12 cellular contexts compared by ENCODE assay signal in the genomic region with DNA sequence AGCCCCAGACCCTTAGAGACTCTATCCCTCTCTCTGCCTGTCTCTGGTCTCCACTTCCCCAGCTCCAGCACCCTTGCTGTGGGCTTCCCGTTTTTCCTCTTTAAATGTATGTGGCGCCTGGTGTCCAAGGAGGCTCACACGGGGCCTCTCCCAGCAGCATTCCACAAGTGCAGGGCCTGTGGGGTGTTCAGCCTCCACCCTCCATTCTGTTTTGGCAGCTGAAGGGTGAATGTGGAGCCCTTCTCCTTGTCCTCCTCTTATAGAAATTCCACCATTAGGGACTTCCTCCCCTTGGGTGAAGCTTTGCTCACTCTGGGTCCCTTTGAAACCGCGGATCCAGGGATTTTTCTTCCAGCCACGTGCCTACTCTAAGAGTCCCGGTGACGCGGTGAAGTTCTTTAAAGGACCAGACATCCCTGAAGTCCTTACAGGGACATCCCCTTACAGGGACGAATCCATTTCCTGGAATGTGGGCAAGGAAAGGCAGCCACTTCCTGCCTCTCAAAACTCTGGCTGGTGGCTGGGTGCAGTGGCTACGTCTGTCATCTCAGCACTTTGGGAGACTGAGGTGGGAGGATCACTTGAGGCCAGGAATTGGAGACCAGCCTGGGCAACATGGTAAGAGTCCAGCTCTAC. TPM values are rescaled to one million over a fixed set of nuclear protein-coding genes. Genes with fewer than 3 reads are reported as not detected.
DNase-seq lines count a peak whose midpoint lies in the region; ATAC-seq and TF ChIP-seq lines count a peak whose summit lies in the region.
"Had no signal": no experiment of that assay in that cellular context is flagged by ENCODE, and none has a peak within 500 bp of the region (broad histone marks: within the 10 kb centered on the region; RNA-seq: fewer than 3 reads in every experiment).

No MANE protein-coding gene starts in this region.

- no peak for ATAC-seq in central memory CD8-positive, alpha-beta T cell (replicated peaks; ENCODE audit: extremely low read depth, poor library complexity, severe bottlenecking)
- no peak for ATAC-seq in naive B cell (ENCODE audit: low read depth in 2 of 2)
- ATAC-seq: SK-N-SH treated with all-trans-retinoic acid at 6 μM for 48 hours had no signal

- H3K4me3 ChIP-seq in PC-9 (no peak overlapping the region), thyroid gland (replicated peaks in 1 of 3) (no peak overlapping the region)
- H3K4me3 ChIP-seq: transverse colon had no signal

- no peak for TF ChIP-seq CTCF in PC-9 (conservative IDR thresholded peaks at IDR 0.05)
- TF ChIP-seq CTCF in thyroid gland (IDR thresholded peaks at IDR 0.05), result no peak

- no peak for TF ChIP-seq POLR2A in thyroid gland (IDR thresholded peaks at IDR 0.05)

- no peaks in the 10 kb centered on the region for H4K20me1 ChIP-seq in PC-9 (ENCODE audit: insufficient read depth)

- peak overlapping the region; percentile 80 for H3K4me3 Mint-ChIP-seq in central memory CD8-positive, alpha-beta T cell
- peak overlapping the region in 6 of 8 donors; percentile 74 to 95 (median 87) for H3K4me3 Mint-ChIP-seq in naive B cell

- H3K27me3 ChIP-seq in PC-9 (ENCODE audit: insufficient read depth, low read depth), result peaks cover 9% of the 10 kb centered on the region; the same call in 1 of the 2 replicates
- no peaks in the 10 kb centered on the region for H3K27me3 ChIP-seq in thyroid gland

- H3K27ac ChIP-seq in PC-9 (no peak overlapping the region), thyroid gland (peak overlapping the region in 1 of 3 donors; percentile 84)

- no peak overlapping the region for H3K4me2 ChIP-seq in PC-9

- no peaks in the 10 kb centered on the region for H3K9me3 Mint-ChIP-seq in central memory CD8-positive, alpha-beta T cell
- peaks cover 0 to 2% (median 0%) of the 10 kb centered on the region in 7 donors for H3K9me3 Mint-ChIP-seq in naive B cell
- H3K9me3 Mint-ChIP-seq: activated naive CD4-positive, alpha-beta T cell treated with anti-CD3 and anti-CD28 coated beads for 36 hours had no signal

- 65 to 72% methylated on average over 11 of the region's 11 CpGs for WGBS in thyroid gland, 2 donors

- POLR2A ChIA-PET in PC-9 (lab: Charles Lee; ENCODE audit: unreplicated experiment) (no interaction called here), HEK293T (lab: Yijun Ruan, JAX) (no interaction called here)

- DNase-seq in AG20443 (ENCODE audit: low spot score), result peak; percentile 42
- peak; percentile 32 for DNase-seq in Daoy (ENCODE audit: low read depth)
- DNase-seq in central memory CD8-positive, alpha-beta T cell (ENCODE audit: low spot score in 2 of 2), result no peak
- no peak for DNase-seq in naive B cell
- no peak for DNase-seq in stimulated activated CD4-positive, alpha-beta T cell treated with anti-CD3 and anti-CD28 coated beads, Interleukin-15, amount 100 ng/mL, for 24 hours
- DNase-seq in PC-9, result no peak
- no peak for DNase-seq in HEK293T (ENCODE audit: extremely low spot score)
- no peak for DNase-seq in thyroid gland
- DNase-seq: activated naive CD4-positive, alpha-beta T cell treated with anti-CD3 and anti-CD28 coated beads for 36 hours; NCI-H1092 treated with DMSO at 0.1 percent for 48 hours; transverse colon had no signal

- H3K36me3 ChIP-seq in PC-9 (ENCODE audit: low read depth) (no peaks in the 10 kb centered on the region), thyroid gland (no peaks in the 10 kb centered on the region)
- H3K36me3 ChIP-seq: transverse colon had no signal

- no peak overlapping the region for H3K27ac Mint-ChIP-seq in central memory CD8-positive, alpha-beta T cell (ENCODE audit: low read depth)
- peak overlapping the region in 3 of 6 donors; percentile 24 to 93 (median 84) for H3K27ac Mint-ChIP-seq in naive B cell
- H3K27ac Mint-ChIP-seq: activated naive CD4-positive, alpha-beta T cell treated with anti-CD3 and anti-CD28 coated beads for 36 hours had no signal

- no peaks in the 10 kb centered on the region for H3F3A ChIP-seq in PC-9 (ENCODE audit: insufficient read depth, low read depth)

- no peaks in the 10 kb centered on the region for H3K4me1 ChIP-seq in PC-9 (replicated peaks; ENCODE audit: insufficient read depth)
- H3K4me1 ChIP-seq in thyroid gland, result peaks cover 16 to 58% of the 10 kb centered on the region in 2 donors

- H3K36me3 Mint-ChIP-seq in central memory CD8-positive, alpha-beta T cell (ENCODE audit: insufficient read depth), result peaks cover 11% of the 10 kb centered on the region
- no peaks in the 10 kb centered on the region for H3K36me3 Mint-ChIP-seq in naive B cell

- H3K9me3 ChIP-seq in PC-9 (ENCODE audit: insufficient read depth, low read depth) (no peaks in the 10 kb centered on the region), thyroid gland (no peaks in the 10 kb centered on the region)
- H3K9me3 ChIP-seq: transverse colon had no signal

- H3K27me3 Mint-ChIP-seq in central memory CD8-positive, alpha-beta T cell, result peaks cover 9% of the 10 kb centered on the region
- peaks cover 13 to 43% (median 18%) of the 10 kb centered on the region in 3 donors for H3K27me3 Mint-ChIP-seq in naive B cell

- H3K79me2 ChIP-seq in PC-9 (ENCODE audit: low read depth), result no peaks in the 10 kb centered on the region

- no peak overlapping the region for H2AFZ ChIP-seq in PC-9

- CTCF ChIA-PET in PC-9 (lab: Charles Lee) (no interaction called here), HEK293T (lab: Yijun Ruan, JAX) (interaction anchor here (0.9 to 1.0 kb wide), 2 partner anchors 90 to 168 kb away, joined by 3 read pairs; no protein-coding TSS in a partner anchor)

- peaks cover 24% of the 10 kb centered on the region for H3K4me1 Mint-ChIP-seq in central memory CD8-positive, alpha-beta T cell
- H3K4me1 Mint-ChIP-seq in naive B cell, result peaks cover 11 to 29% (median 17%) of the 10 kb centered on the region in 3 donors

- no TSS peak for BruUV-seq in PC-9 (replicated peaks; lab: Mats Ljungman, UMichigan)

- no peaks in the 10 kb centered on the region for H3K9me2 ChIP-seq in PC-9 (ENCODE audit: insufficient read depth)

- intact Hi-C loops in PC-9 (cut with micrococcal nuclease; ENCODE audit: unreplicated experiment) (loop anchor here (5.0 to 10.0 kb wide), 3 partner anchors 103 to 187 kb away; no protein-coding TSS in a partner anchor), thyroid gland (cut with DNase I) (loop anchor here (5.0 to 10.0 kb wide), 2 partner anchors 100 to 172 kb away; no protein-coding TSS in a partner anchor)

TF ChIP-seq in HEK293T, 16 proteins besides CTCF, POLR2A, EP300 and RAD21:
- no peak for TF ChIP-seq ELF4 (IDR thresholded peaks at IDR 0.05)
- no peak for TF ChIP-seq LEF1 (IDR thresholded peaks at IDR 0.05; ENCODE audit: borderline replicate concordance)
- TF ChIP-seq, protein P1, sequence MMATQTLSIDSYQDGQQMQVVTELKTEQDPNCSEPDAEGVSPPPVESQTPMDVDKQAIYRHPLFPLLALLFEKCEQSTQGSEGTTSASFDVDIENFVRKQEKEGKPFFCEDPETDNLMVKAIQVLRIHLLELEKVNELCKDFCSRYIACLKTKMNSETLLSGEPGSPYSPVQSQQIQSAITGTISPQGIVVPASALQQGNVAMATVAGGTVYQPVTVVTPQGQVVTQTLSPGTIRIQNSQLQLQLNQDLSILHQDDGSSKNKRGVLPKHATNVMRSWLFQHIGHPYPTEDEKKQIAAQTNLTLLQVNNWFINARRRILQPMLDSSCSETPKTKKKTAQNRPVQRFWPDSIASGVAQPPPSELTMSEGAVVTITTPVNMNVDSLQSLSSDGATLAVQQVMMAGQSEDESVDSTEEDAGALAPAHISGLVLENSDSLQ (IDR thresholded peaks at IDR 0.05), result no peak
- TF ChIP-seq FOXA1 (IDR thresholded peaks at IDR 0.05), result no peak
- no peak for TF ChIP-seq BHLHE40 (IDR thresholded peaks at IDR 0.05; ENCODE audit: borderline replicate concordance)
- no peak for TF ChIP-seq SP1 (IDR thresholded peaks at IDR 0.05)
- TF ChIP-seq HDGF (IDR thresholded peaks at IDR 0.05; ENCODE audit: borderline replicate concordance), result no peak
- no peak for TF ChIP-seq FOXM1 (IDR thresholded peaks at IDR 0.05; ENCODE audit: borderline replicate concordance)
TF ChIP-seq in HEK293T: peak in this region for 0.

RNA-seq across cellular contexts. Expression of a gene that starts 1.6 kb away (rescaled TPM):
- 0.15 and 0.57 TPM in 2 replicates for total RNA-seq in Daoy (2014; rRNA removed; shearing (Covaris generic))
- polyA plus RNA-seq in naive B cell (ENCODE audit: low read depth in 6 of 6), result 1 to 10 TPM in 3 of 6 donors, under 1 TPM in 2, not detected in 1; 0.27 to 1.6 (median 1.1) TPM
- total RNA-seq in PC-9 (2021), result not detected in 2 replicates
- total RNA-seq in thyroid gland, result 10 to 100 TPM in 1 of 4 donors, 1 to 10 TPM in 3; 3.6 to 12.4 (median 8.2) TPM

Comparison
In these comparisons a context has a peak if more than half of its experiments do, and no peak if none do; other contexts are left out.
1. DNase-seq: peak in AG20443 (single experiment) and Daoy (single experiment); none in central memory CD8-positive, alpha-beta T cell (0 of 2), naive B cell (single experiment), stimulated activated CD4-positive, alpha-beta T cell treated with anti-CD3 and anti-CD28 coated beads, Interleukin-15, amount 100 ng/mL, for 24 hours (single experiment), PC-9 (0 of 2), HEK293T (single experiment) and thyroid gland (0 of 2).